Comparison of ENCODE assay signal across 9 cellular contexts in genomic region chr9:129697111-129697955, GRCh38. TPM values are rescaled to one million over a fixed set of nuclear protein-coding genes. Genes with fewer than 3 reads are reported as not detected.
A peak's percentile ranks its signal among the peaks of the same experiment; 100 is the strongest.
DNase-seq lines count a peak whose midpoint lies in the region; ATAC-seq, FAIRE-seq and TF ChIP-seq lines count a peak whose summit lies in the region.
"Had no signal": no experiment of that assay in that cellular context is flagged by ENCODE, and none has a peak within 500 bp of the region (broad histone marks: within the 10 kb centered on the region; RNA-seq: fewer than 3 reads in every experiment).

No MANE protein-coding gene starts in this region.

- peak overlapping the region; percentile 53 for H3K4me3 ChIP-seq in H7 (ENCODE audit: insufficient read depth, low read depth, low read length)
- peak overlapping the region; percentile 8 for H3K4me3 ChIP-seq in lung

- H3K36me3 ChIP-seq in H7 (replicated peaks; ENCODE audit: control insufficient read depth, insufficient read depth, low read length) (no peaks in the 10 kb centered on the region), lung (ENCODE audit: control insufficient read depth in 2 of 2, insufficient read depth in 2 of 2, low read length in 2 of 2) (no peaks in the 10 kb centered on the region)

- H3K4me3 Mint-ChIP-seq in chondrocyte (ENCODE audit: unreplicated experiment), result peak overlapping the region; percentile 67

- no peaks in the 10 kb centered on the region for H3K27me3 Mint-ChIP-seq in chondrocyte (ENCODE audit: low read depth)

- peak overlapping the region; percentile 22 to 61 for H3K27ac ChIP-seq in lung (ENCODE audit: low read depth in 1 of 2, low read length in 1 of 2)

- H3K27ac Mint-ChIP-seq in chondrocyte (ENCODE audit: unreplicated experiment), result peak overlapping the region; percentile 89

- H3K4me1 ChIP-seq in lung (ENCODE audit: control insufficient read depth in 2 of 2, insufficient read depth in 2 of 2, low read length in 2 of 2), result peaks cover 0 to 4% of the 10 kb centered on the region in 2 donors

- no peaks in the 10 kb centered on the region for H3K36me3 Mint-ChIP-seq in chondrocyte (ENCODE audit: low read depth)

- WGBS in lung, 2 donors, result 1 to 2% methylated on average over 45 to 76 of the region's 76 CpGs

- peaks cover 30% of the 10 kb centered on the region for H3K4me1 Mint-ChIP-seq in chondrocyte (ENCODE audit: low read depth)

- no peak for TF ChIP-seq POLR2A in GM12892 (IDR thresholded peaks at IDR 0.05; ENCODE audit: low read depth, low read length)

- H3K27me3 ChIP-seq in H7 (ENCODE audit: control insufficient read depth, insufficient read depth, low read length) (peaks cover 3% of the 10 kb centered on the region), lung (ENCODE audit: control insufficient read depth, insufficient read depth) (no peaks in the 10 kb centered on the region)

- peaks cover 0 to 2% of the 10 kb centered on the region in 2 donors for H3K9me3 ChIP-seq in lung (ENCODE audit: control insufficient read depth in 2 of 2, insufficient read depth in 1 of 2, low read length in 1 of 2)

- TF ChIP-seq CTCF in chondrocyte (IDR thresholded peaks at IDR 0.05) (no peak), lung (IDR thresholded peaks at IDR 0.05; ENCODE audit: control extremely low read depth, extremely low read depth) (no peak)

- no peak for FAIRE-seq in GM12892 (lab: Jason Lieb, UNC)

- peak; percentile 94 for DNase-seq in H7
- no peak for DNase-seq in chondrocyte (ENCODE audit: low spot score)
- DNase-seq in lung (ENCODE audit: low spot score), result peak; percentile 39
- peak; percentile 20 to 44 for DNase-seq in stimulated activated CD8-positive, alpha-beta memory T cell treated with anti-CD3 and anti-CD28 coated beads, Interleukin-7, amount 100 ng/mL, for 48 hours (ENCODE audit: extremely low read depth in 1 of 2, low read depth in 1 of 2)
- DNase-seq in GM12892 (ENCODE audit: insufficient read length), result no peak

- ATAC-seq in SK-N-SH treated with all-trans-retinoic acid at 6 μM for 48 hours (peak; percentile 87), lung (ENCODE audit: insufficient read depth, low FRiP score) (peak; percentile 43), HG03135 (IDR thresholded peaks at IDR 0.05; ENCODE audit: unreplicated experiment) (no peak), GM19324 (IDR thresholded peaks at IDR 0.05; ENCODE audit: low FRiP score, unreplicated experiment) (no peak)

- no peaks in the 10 kb centered on the region for H3K9me3 Mint-ChIP-seq in chondrocyte (ENCODE audit: low read depth)

TF ChIP-seq in SK-N-SH treated with all-trans-retinoic acid at 6 μM for 48 hours, 23 proteins besides CTCF, POLR2A, EP300 and RAD21:
- no peak for TF ChIP-seq ESRRG (CRISPR knock-in tag; IDR thresholded peaks at IDR 0.05)
- no peak for TF ChIP-seq CSDC2 (CRISPR knock-in tag; IDR thresholded peaks at IDR 0.05)
- TF ChIP-seq ARNTL (CRISPR knock-in tag; IDR thresholded peaks at IDR 0.05; ENCODE audit: borderline replicate concordance, low read depth), result no peak
- no peak for TF ChIP-seq ZFP3 (CRISPR knock-in tag; IDR thresholded peaks at IDR 0.05)
- no peak for TF ChIP-seq ISL1 (CRISPR knock-in tag; IDR thresholded peaks at IDR 0.05)
- TF ChIP-seq ZNF8 (CRISPR knock-in tag; IDR thresholded peaks at IDR 0.05), result no peak
- no peak for TF ChIP-seq TCF4 (CRISPR knock-in tag; IDR thresholded peaks at IDR 0.05; ENCODE audit: borderline replicate concordance)
- TF ChIP-seq GLIS3 (CRISPR knock-in tag; IDR thresholded peaks at IDR 0.05), result no peak
- TF ChIP-seq ZNF70 (CRISPR knock-in tag; IDR thresholded peaks at IDR 0.05), result no peak
- TF ChIP-seq BACH2 (CRISPR knock-in tag; IDR thresholded peaks at IDR 0.05; ENCODE audit: borderline replicate concordance), result no peak
- TF ChIP-seq ZFP30 (CRISPR knock-in tag; IDR thresholded peaks at IDR 0.05), result no peak
- no peak for TF ChIP-seq ZC3H10 (CRISPR knock-in tag; IDR thresholded peaks at IDR 0.05)
- no peak for TF ChIP-seq OSR1 (CRISPR knock-in tag; IDR thresholded peaks at IDR 0.05)
- TF ChIP-seq, protein P1, sequence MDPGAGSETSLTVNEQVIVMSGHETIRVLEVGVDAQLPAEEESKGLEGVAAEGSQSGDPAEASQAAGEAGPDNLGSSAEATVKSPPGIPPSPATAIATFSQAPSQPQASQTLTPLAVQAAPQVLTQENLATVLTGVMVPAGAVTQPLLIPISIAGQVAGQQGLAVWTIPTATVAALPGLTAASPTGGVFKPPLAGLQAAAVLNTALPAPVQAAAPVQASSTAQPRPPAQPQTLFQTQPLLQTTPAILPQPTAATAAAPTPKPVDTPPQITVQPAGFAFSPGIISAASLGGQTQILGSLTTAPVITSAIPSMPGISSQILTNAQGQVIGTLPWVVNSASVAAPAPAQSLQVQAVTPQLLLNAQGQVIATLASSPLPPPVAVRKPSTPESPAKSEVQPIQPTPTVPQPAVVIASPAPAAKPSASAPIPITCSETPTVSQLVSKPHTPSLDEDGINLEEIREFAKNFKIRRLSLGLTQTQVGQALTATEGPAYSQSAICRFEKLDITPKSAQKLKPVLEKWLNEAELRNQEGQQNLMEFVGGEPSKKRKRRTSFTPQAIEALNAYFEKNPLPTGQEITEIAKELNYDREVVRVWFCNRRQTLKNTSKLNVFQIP (CRISPR knock-in tag; IDR thresholded peaks at IDR 0.05; ENCODE audit: borderline replicate concordance, low read depth), result no peak
- TF ChIP-seq, protein P2, sequence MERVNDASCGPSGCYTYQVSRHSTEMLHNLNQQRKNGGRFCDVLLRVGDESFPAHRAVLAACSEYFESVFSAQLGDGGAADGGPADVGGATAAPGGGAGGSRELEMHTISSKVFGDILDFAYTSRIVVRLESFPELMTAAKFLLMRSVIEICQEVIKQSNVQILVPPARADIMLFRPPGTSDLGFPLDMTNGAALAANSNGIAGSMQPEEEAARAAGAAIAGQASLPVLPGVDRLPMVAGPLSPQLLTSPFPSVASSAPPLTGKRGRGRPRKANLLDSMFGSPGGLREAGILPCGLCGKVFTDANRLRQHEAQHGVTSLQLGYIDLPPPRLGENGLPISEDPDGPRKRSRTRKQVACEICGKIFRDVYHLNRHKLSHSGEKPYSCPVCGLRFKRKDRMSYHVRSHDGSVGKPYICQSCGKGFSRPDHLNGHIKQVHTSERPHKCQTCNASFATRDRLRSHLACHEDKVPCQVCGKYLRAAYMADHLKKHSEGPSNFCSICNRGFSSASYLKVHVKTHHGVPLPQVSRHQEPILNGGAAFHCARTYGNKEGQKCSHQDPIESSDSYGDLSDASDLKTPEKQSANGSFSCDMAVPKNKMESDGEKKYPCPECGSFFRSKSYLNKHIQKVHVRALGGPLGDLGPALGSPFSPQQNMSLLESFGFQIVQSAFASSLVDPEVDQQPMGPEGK (CRISPR knock-in tag; IDR thresholded peaks at IDR 0.05; ENCODE audit: borderline replicate concordance), result no peak
- TF ChIP-seq TSHZ2 (CRISPR knock-in tag; IDR thresholded peaks at IDR 0.05), result no peak
TF ChIP-seq in SK-N-SH treated with all-trans-retinoic acid at 6 μM for 48 hours: peak in this region for 0.

RNA-seq across cellular contexts. Expression of gene PRRX2, which starts 31.9 kb away (rescaled TPM):
- total RNA-seq in H7 (2014; rRNA removed; shearing (Covaris generic)), result 10.8 and 12.7 TPM in 2 replicates
- total RNA-seq in chondrocyte, result 4.9 to 5.7 TPM (median 5.0 TPM) in 3 replicates
- 1 to 10 TPM; 2.2 to 3.6 TPM for total RNA-seq in lung
- polyA plus RNA-seq in lung, result 1 to 10 TPM; 3.4 to 3.8 TPM
- polyA plus RNA-seq in GM12892 (2012; ENCODE audit: missing spikeins), result not detected
- total RNA-seq: HT1080 had no signal

RNA-seq across cellular contexts. Expression of gene ASB6, which starts 55.4 kb away (rescaled TPM):
- 19.2 and 20.9 TPM in 2 replicates for total RNA-seq in H7 (2014; rRNA removed; shearing (Covaris generic))
- total RNA-seq in chondrocyte (17.4 to 18.1 TPM (median 17.7 TPM) in 3 replicates), lung (10 to 100 TPM; 11.8 to 19.5 TPM)
- polyA plus RNA-seq in lung, result 10 to 100 TPM; 15.7 to 16.4 TPM
- polyA plus RNA-seq in GM12892 (2012; ENCODE audit: missing spikeins), result 4.2 TPM

RNA-seq across cellular contexts. Expression of gene PTGES, which starts 55.5 kb away (rescaled TPM):
- total RNA-seq in H7 (2014; rRNA removed; shearing (Covaris generic)), result 0.69 and 1.2 TPM in 2 replicates
- total RNA-seq in chondrocyte, result 0.95 to 3.3 TPM (median 1.3 TPM) in 3 replicates
- total RNA-seq in lung, result 10 to 100 TPM; 12.0 to 16.0 TPM
- polyA plus RNA-seq in lung, result 10 to 100 TPM in 1 of 2 donors, 1 to 10 TPM in 1; 8.0 to 19.8 TPM
- polyA plus RNA-seq in GM12892 (2012; ENCODE audit: missing spikeins), result not detected

Comparison
In these comparisons a context has a peak if more than half of its experiments do, and no peak if none do; other contexts are left out.
1. DNase-seq: peak in H7 (single experiment), lung (single experiment) and stimulated activated CD8-positive, alpha-beta memory T cell treated with anti-CD3 and anti-CD28 coated beads, Interleukin-7, amount 100 ng/mL, for 48 hours (2 of 2); none in chondrocyte (single experiment) and GM12892 (single experiment).
2. ATAC-seq: peak in SK-N-SH treated with all-trans-retinoic acid at 6 μM for 48 hours (single experiment) and lung (single experiment); none in HG03135 (single experiment) and GM19324 (single experiment).